Comparison of ENCODE assay signal across 36 cellular contexts in the genomic region with DNA sequence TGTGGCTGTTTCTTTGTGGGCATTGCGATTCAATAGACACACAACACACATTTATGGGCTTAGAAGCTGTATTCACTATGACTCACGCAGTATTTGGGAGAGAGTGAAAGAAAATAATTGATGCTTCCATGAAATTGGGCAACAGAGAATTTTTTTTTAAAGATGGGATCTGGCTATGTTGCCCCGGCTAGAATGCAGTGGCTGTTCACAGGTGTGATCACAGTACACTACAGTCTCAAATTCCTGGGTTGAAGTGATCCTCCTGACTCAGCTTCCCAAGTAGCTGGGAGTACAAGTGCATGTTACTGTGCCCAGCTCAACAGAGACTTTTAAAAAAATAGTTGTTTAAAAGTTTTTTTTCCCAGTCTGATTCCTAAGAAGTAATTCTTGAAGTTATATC.
"Had no signal": no experiment of that assay in that cellular context is flagged by ENCODE, and none has a peak within 500 bp of the region (broad histone marks: within the 10 kb centered on the region; RNA-seq: fewer than 3 reads in every experiment).

No MANE protein-coding gene starts in this region.

- DNase-seq: Karpas-422, Kasumi-1, MG63, MM.1S, MV-4-11, NCI-H1048, NCI-H1092, NCI-H1092 treated with DMSO at 0.1 percent for 48 hours, NCI-H1105, NCI-H1105 treated with DMSO at 0.1 percent for 48 hours, NCI-H1417, NCI-H1417 treated with DMSO at 0.1 percent for 48 hours, NCI-H1436, NCI-H1436 treated with DMSO at 0.1 percent for 48 hours, NCI-H146, NCI-H1694, NCI-H1694 treated with DMSO at 0.1 percent for 48 hours, NCI-H187 treated with DMSO at 0.1 percent for 48 hours, NCI-H1930, NCI-H2029, NCI-H2029 treated with DMSO at 0.1 percent for 48 hours, NCI-H2081, NCI-H2081 treated with DMSO at 0.1 percent for 48 hours, NCI-H2107, NCI-H2171, NCI-H2171 treated with DMSO at 0.1 percent for 48 hours, NCI-H2227 treated with DMSO at 0.1 percent for 48 hours, NCI-H226, NCI-H345, NCI-H446, NCI-H446 treated with DMSO at 0.1 percent for 48 hours, NCI-H510A, NCI-H510A treated with DMSO at 0.1 percent for 48 hours, NCI-H524, NCI-H526, NCI-H526 treated with DMSO at 0.1 percent for 48 hours had no signal

- H3K4me3 ChIP-seq: MG63 had no signal

- H3K36me3 ChIP-seq: MG63 had no signal

- H3K9me3 ChIP-seq: MG63 had no signal
